Comparison of ENCODE assay signal across 9 cellular contexts in the genomic region with DNA sequence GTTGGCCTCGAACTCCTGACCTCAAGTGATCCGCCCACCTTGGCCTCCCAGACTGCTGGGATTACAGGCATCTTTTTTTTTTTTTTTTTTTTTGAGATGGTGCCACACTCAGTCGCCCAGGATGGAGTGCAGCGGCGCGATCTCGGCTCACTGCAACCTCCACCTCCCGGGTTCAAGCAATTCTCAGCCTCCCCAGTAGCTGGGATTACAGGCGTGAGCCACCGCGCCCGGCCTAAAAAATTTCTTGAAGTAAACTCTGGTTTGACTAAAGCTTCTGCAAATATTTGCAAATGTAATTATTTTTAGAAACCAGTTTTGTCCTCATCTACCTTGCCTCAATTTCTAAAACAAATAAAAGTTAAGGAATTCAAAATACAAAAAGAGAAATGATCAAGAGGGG. TPM values are rescaled to one million over a fixed set of nuclear protein-coding genes. Genes with fewer than 3 reads are reported as not detected.
DNase-seq lines count a peak whose midpoint lies in the region; ATAC-seq, FAIRE-seq and TF ChIP-seq lines count a peak whose summit lies in the region.
"Had no signal": no experiment of that assay in that cellular context is flagged by ENCODE, and none has a peak within 500 bp of the region (broad histone marks: within the 10 kb centered on the region; RNA-seq: fewer than 3 reads in every experiment).

No MANE protein-coding gene starts in this region.

- H3K4me3 Mint-ChIP-seq in CD8-positive, alpha-beta T cell = peak overlapping the region; percentile 98
- H3K4me3 Mint-ChIP-seq in endothelial cell (ENCODE audit: unreplicated experiment) = peak overlapping the region; percentile 96

- no peaks in the 10 kb centered on the region for H3K27me3 Mint-ChIP-seq in CD8-positive, alpha-beta T cell (ENCODE audit: low read depth)
- H3K27me3 Mint-ChIP-seq in endothelial cell (ENCODE audit: unreplicated experiment) = no peaks in the 10 kb centered on the region

- no peaks in the 10 kb centered on the region for H3K27me3 ChIP-seq in CD8-positive, alpha-beta T cell (ENCODE audit: insufficient read depth, low read length)
- no peaks in the 10 kb centered on the region for H3K27me3 ChIP-seq in pancreas

- CTCF ChIA-PET in CD8-positive, alpha-beta T cell (lab: Charles Lee) = interaction anchor here (0.9 to 2.9 kb wide), 3 partner anchors 15 to 821 kb away, joined by 3 to 6 read pairs (median 5); a partner anchor contains a TSS
- CTCF ChIA-PET in OCI-LY7 (lab: Charles Lee; ENCODE audit: unreplicated experiment) = no interaction called here

- peak overlapping the region; percentile 82 for H3K4me2 ChIP-seq in OCI-LY7 (ENCODE audit: low read length)

- no peak overlapping the region for H3K4me3 ChIP-seq in CD8-positive, alpha-beta T cell (ENCODE audit: low read depth, low read length)
- H3K4me3 ChIP-seq in OCI-LY7 (ENCODE audit: low read depth, low read length, poor library complexity, severe bottlenecking) (peak overlapping the region; percentile 86), pancreas (peak overlapping the region in 3 of 4 donors; percentile 79 to 97 (median 90))

- H2AFZ ChIP-seq in OCI-LY7 (ENCODE audit: low read length) = no peak overlapping the region

- no peak for ATAC-seq in CD8-positive, alpha-beta T cell
- ATAC-seq in pancreas = no peak
- no peak for ATAC-seq in HG02759 (IDR thresholded peaks at IDR 0.05; ENCODE audit: unreplicated experiment)

- peaks cover 16% of the 10 kb centered on the region for H3K36me3 Mint-ChIP-seq in CD8-positive, alpha-beta T cell
- no peaks in the 10 kb centered on the region for H3K36me3 Mint-ChIP-seq in endothelial cell (ENCODE audit: low read depth, unreplicated experiment)

- no peaks in the 10 kb centered on the region for H3K9me3 ChIP-seq in CD8-positive, alpha-beta T cell (ENCODE audit: low read length)
- H3K9me3 ChIP-seq in OCI-LY7 (ENCODE audit: low read length) = no peaks in the 10 kb centered on the region
- no peaks in the 10 kb centered on the region for H3K9me3 ChIP-seq in pancreas

- no peaks in the 10 kb centered on the region for H3K36me3 ChIP-seq in CD8-positive, alpha-beta T cell (ENCODE audit: insufficient read depth, low read length)
- H3K36me3 ChIP-seq in OCI-LY7 (ENCODE audit: insufficient read depth, low read length) (peaks cover 26% of the 10 kb centered on the region), pancreas (no peaks in the 10 kb centered on the region)

- BruUV-seq in OCI-LY7 (replicated peaks; lab: Mats Ljungman, UMichigan) = no TSS peak

- WGBS in pancreas, 2 donors = 37 to 52% methylated on average over 12 of the region's 12 CpGs

- H4K20me1 ChIP-seq in OCI-LY7 (ENCODE audit: insufficient read depth, low read length) = no peaks in the 10 kb centered on the region

- no peak for TF ChIP-seq CTCF in CD8-positive, alpha-beta T cell (IDR thresholded peaks at IDR 0.05)
- TF ChIP-seq CTCF in OCI-LY7 (conservative IDR thresholded peaks at IDR 0.05; ENCODE audit: low read length) (no peak), endothelial cell (IDR thresholded peaks at IDR 0.05; ENCODE audit: unreplicated experiment) (no peak), pancreas (IDR thresholded peaks at IDR 0.05) (no peak), GM13977 (IDR thresholded peaks at IDR 0.05; ENCODE audit: extremely low read depth, insufficient read depth, missing control alignments) (no peak)

- in situ Hi-C loops in GM13977 (cut with MboI; ENCODE audit: low pct_unique_long_range_greater_than_20kb, low sequenced_read_pairs, unreplicated experiment) = loop anchor here (25.0 kb wide), 1 partner anchor 966 kb away; no protein-coding TSS in a partner anchor

- no peaks in the 10 kb centered on the region for H3K9me2 ChIP-seq in OCI-LY7 (ENCODE audit: insufficient read depth, low read length)

- no peak for DNase-seq in CD8-positive, alpha-beta T cell
- DNase-seq in OCI-LY7 (ENCODE audit: low spot score) = no peak
- DNase-seq in endothelial cell (ENCODE audit: low spot score) = no peak
- DNase-seq in pancreas = no peak
- DNase-seq in activated CD4-positive, CD25-positive, alpha-beta regulatory T cell (lab: John Stamatoyannopoulos, UW) = no peak
- DNase-seq in GM13977 (ENCODE audit: low spot score) = no peak
- no peak for DNase-seq in head of caudate nucleus

- POLR2A ChIA-PET in CD8-positive, alpha-beta T cell (lab: Charles Lee) = interaction anchor here (1.0 kb wide), 1 partner anchor 26 kb away, joined by 3 read pairs; no protein-coding TSS in a partner anchor
- POLR2A ChIA-PET in OCI-LY7 (lab: Charles Lee) = interaction anchor here (0.7 to 1.6 kb wide), 3 partner anchors 10 to 191 kb away, joined by 4 to 8 read pairs (median 6); no protein-coding TSS in a partner anchor

- H3K27ac ChIP-seq in CD8-positive, alpha-beta T cell (ENCODE audit: low read depth, low read length) = no peak overlapping the region
- peak overlapping the region; percentile 40 for H3K27ac ChIP-seq in OCI-LY7 (ENCODE audit: low read depth, low read length, poor library complexity, severe bottlenecking)
- H3K27ac ChIP-seq in pancreas = peak overlapping the region; percentile 93 to 99 (median 98)

- intact Hi-C loops in CD8-positive, alpha-beta T cell (cut with DNase I, micrococcal nuclease) = loop anchor here (2.0 to 10.0 kb wide), 8 partner anchors 494 to 1981 kb away; a partner anchor contains a TSS
- intact Hi-C loops in OCI-LY7 (cut with micrococcal nuclease; ENCODE audit: unreplicated experiment) = loop anchor here (2.0 to 5.0 kb wide), 3 partner anchors 16 to 946 kb away; a partner anchor contains a TSS
- intact Hi-C loops in pancreas (cut with DNase I) = no loop called here
- intact Hi-C loops in head of caudate nucleus (cut with DNase I) = no loop called here

- peaks cover 24% of the 10 kb centered on the region for H3K4me1 ChIP-seq in CD8-positive, alpha-beta T cell (ENCODE audit: insufficient read depth, low read length)
- H3K4me1 ChIP-seq in OCI-LY7 (ENCODE audit: insufficient read depth, low read length, poor library complexity, severe bottlenecking) = peaks cover 26% of the 10 kb centered on the region
- H3K4me1 ChIP-seq in pancreas = peaks cover 21 to 32% (median 25%) of the 10 kb centered on the region in 3 donors

- peak overlapping the region; percentile 97 for H3K27ac Mint-ChIP-seq in CD8-positive, alpha-beta T cell
- peak overlapping the region; percentile 95 for H3K27ac Mint-ChIP-seq in endothelial cell (ENCODE audit: unreplicated experiment)

- peaks cover 51% of the 10 kb centered on the region for H3K79me2 ChIP-seq in OCI-LY7 (ENCODE audit: insufficient read depth, low read depth, low read length)

- no peaks in the 10 kb centered on the region for H3K9me3 Mint-ChIP-seq in CD8-positive, alpha-beta T cell
- no peaks in the 10 kb centered on the region for H3K9me3 Mint-ChIP-seq in endothelial cell (ENCODE audit: unreplicated experiment)

- H3K4me1 Mint-ChIP-seq in CD8-positive, alpha-beta T cell (ENCODE audit: low read depth) = peaks cover 47% of the 10 kb centered on the region
- H3K4me1 Mint-ChIP-seq in endothelial cell (ENCODE audit: unreplicated experiment) = peaks cover 24% of the 10 kb centered on the region

- no peak for FAIRE-seq in pancreas (lab: Jason Lieb, UNC)
- FAIRE-seq: endometrium had no signal

RNA-seq across cellular contexts. Expression of a gene that starts 1.2 kb away (rescaled TPM):
- total RNA-seq in CD8-positive, alpha-beta T cell = 1 to 10 TPM; 9.7 to 9.9 TPM
- 16.6 and 18.6 TPM in 2 replicates for total RNA-seq in OCI-LY7 (2014; rRNA removed; shearing (Covaris generic))
- 31.0 and 33.8 TPM in 2 replicates for total RNA-seq in OCI-LY7 (2022)
- total RNA-seq in endothelial cell (ENCODE audit: unreplicated experiment) = 24.8 TPM
- total RNA-seq in pancreas = 10 to 100 TPM; 14.3 to 22.7 (median 20.6) TPM
- polyA plus RNA-seq in pancreas = 10 to 100 TPM; 12.9 to 20.8 TPM

Comparison
In these comparisons a context has a peak if more than half of its experiments do, and no peak if none do; other contexts are left out.
1. intact Hi-C loops: an anchor here in CD8-positive, alpha-beta T cell (2.0 to 10.0 kb wide) and OCI-LY7 (2.0 to 5.0 kb wide); none called in pancreas and head of caudate nucleus.